Comparison of ENCODE assay signal across 1 cellular context in the genomic region with DNA sequence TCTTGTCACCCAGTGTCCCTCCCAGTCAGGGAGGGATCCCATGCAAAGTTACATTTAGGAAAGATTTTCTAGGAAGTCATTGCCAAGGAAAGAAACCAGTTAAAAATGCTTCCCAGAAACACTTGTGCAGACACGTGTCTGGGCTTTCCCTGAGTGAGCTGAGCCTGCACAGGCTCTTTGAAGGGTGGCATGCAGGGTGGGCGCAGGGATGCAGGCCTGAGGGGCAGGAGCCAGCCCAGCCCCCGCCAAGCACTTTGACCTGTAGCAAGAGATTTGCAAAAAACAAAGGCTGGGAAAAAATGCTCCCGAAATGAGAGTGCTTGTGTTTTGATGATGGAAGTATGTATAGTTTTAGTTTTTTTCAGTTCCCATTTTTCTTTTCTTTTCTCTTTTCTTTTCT.
TF ChIP-seq lines count a peak whose summit lies in the region.

No MANE protein-coding gene starts in this region.

TF ChIP-seq in GM23338, 12 proteins besides CTCF, POLR2A, EP300 and RAD21 (continued from another document):
- TF ChIP-seq, protein P1, sequence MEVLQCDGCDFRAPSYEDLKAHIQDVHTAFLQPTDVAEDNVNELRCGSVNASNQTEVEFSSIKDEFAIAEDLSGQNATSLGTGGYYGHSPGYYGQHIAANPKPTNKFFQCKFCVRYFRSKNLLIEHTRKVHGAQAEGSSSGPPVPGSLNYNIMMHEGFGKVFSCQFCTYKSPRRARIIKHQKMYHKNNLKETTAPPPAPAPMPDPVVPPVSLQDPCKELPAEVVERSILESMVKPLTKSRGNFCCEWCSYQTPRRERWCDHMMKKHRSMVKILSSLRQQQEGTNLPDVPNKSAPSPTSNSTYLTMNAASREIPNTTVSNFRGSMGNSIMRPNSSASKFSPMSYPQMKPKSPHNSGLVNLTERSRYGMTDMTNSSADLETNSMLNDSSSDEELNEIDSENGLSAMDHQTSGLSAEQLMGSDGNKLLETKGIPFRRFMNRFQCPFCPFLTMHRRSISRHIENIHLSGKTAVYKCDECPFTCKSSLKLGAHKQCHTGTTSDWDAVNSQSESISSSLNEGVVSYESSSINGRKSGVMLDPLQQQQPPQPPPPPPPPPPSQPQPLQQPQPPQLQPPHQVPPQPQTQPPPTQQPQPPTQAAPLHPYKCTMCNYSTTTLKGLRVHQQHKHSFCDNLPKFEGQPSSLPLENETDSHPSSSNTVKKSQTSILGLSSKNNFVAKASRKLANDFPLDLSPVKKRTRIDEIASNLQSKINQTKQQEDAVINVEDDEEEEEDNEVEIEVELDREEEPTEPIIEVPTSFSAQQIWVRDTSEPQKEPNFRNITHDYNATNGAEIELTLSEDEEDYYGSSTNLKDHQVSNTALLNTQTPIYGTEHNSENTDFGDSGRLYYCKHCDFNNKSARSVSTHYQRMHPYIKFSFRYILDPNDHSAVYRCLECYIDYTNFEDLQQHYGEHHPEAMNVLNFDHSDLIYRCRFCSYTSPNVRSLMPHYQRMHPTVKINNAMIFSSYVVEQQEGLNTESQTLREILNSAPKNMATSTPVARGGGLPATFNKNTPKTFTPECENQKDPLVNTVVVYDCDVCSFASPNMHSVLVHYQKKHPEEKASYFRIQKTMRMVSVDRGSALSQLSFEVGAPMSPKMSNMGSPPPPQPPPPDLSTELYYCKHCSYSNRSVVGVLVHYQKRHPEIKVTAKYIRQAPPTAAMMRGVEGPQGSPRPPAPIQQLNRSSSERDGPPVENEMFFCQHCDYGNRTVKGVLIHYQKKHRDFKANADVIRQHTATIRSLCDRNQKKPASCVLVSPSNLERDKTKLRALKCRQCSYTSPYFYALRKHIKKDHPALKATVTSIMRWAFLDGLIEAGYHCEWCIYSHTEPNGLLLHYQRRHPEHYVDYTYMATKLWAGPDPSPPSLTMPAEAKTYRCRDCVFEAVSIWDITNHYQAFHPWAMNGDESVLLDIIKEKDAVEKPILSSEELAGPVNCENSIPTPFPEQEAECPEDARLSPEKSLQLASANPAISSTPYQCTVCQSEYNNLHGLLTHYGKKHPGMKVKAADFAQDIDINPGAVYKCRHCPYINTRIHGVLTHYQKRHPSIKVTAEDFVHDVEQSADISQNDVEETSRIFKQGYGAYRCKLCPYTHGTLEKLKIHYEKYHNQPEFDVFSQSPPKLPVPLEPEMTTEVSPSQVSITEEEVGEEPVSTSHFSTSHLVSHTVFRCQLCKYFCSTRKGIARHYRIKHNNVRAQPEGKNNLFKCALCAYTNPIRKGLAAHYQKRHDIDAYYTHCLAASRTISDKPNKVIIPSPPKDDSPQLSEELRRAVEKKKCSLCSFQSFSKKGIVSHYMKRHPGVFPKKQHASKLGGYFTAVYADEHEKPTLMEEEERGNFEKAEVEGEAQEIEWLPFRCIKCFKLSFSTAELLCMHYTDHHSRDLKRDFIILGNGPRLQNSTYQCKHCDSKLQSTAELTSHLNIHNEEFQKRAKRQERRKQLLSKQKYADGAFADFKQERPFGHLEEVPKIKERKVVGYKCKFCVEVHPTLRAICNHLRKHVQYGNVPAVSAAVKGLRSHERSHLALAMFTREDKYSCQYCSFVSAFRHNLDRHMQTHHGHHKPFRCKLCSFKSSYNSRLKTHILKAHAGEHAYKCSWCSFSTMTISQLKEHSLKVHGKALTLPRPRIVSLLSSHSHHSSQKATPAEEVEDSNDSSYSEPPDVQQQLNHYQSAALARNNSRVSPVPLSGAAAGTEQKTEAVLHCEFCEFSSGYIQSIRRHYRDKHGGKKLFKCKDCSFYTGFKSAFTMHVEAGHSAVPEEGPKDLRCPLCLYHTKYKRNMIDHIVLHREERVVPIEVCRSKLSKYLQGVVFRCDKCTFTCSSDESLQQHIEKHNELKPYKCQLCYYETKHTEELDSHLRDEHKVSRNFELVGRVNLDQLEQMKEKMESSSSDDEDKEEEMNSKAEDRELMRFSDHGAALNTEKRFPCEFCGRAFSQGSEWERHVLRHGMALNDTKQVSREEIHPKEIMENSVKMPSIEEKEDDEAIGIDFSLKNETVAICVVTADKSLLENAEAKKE (CRISPR knock-in tag; IDR thresholded peaks at IDR 0.05), result no peak
- TF ChIP-seq, protein P2, sequence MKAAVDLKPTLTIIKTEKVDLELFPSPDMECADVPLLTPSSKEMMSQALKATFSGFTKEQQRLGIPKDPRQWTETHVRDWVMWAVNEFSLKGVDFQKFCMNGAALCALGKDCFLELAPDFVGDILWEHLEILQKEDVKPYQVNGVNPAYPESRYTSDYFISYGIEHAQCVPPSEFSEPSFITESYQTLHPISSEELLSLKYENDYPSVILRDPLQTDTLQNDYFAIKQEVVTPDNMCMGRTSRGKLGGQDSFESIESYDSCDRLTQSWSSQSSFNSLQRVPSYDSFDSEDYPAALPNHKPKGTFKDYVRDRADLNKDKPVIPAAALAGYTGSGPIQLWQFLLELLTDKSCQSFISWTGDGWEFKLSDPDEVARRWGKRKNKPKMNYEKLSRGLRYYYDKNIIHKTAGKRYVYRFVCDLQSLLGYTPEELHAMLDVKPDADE (IDR thresholded peaks at IDR 0.05), result no peak
- TF ChIP-seq EZH2phosphoT487 (IDR thresholded peaks at IDR 0.05; ENCODE audit: unreplicated experiment), result no peak
- no peak for TF ChIP-seq ZNF331 (CRISPR knock-in tag; IDR thresholded peaks at IDR 0.05; ENCODE audit: low read depth)
- TF ChIP-seq, protein P3, sequence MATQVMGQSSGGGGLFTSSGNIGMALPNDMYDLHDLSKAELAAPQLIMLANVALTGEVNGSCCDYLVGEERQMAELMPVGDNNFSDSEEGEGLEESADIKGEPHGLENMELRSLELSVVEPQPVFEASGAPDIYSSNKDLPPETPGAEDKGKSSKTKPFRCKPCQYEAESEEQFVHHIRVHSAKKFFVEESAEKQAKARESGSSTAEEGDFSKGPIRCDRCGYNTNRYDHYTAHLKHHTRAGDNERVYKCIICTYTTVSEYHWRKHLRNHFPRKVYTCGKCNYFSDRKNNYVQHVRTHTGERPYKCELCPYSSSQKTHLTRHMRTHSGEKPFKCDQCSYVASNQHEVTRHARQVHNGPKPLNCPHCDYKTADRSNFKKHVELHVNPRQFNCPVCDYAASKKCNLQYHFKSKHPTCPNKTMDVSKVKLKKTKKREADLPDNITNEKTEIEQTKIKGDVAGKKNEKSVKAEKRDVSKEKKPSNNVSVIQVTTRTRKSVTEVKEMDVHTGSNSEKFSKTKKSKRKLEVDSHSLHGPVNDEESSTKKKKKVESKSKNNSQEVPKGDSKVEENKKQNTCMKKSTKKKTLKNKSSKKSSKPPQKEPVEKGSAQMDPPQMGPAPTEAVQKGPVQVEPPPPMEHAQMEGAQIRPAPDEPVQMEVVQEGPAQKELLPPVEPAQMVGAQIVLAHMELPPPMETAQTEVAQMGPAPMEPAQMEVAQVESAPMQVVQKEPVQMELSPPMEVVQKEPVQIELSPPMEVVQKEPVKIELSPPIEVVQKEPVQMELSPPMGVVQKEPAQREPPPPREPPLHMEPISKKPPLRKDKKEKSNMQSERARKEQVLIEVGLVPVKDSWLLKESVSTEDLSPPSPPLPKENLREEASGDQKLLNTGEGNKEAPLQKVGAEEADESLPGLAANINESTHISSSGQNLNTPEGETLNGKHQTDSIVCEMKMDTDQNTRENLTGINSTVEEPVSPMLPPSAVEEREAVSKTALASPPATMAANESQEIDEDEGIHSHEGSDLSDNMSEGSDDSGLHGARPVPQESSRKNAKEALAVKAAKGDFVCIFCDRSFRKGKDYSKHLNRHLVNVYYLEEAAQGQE (IDR thresholded peaks at IDR 0.05; ENCODE audit: unreplicated experiment), result no peak
- no peak for TF ChIP-seq CREB1 (CRISPR knock-in tag; IDR thresholded peaks at IDR 0.05; ENCODE audit: low read depth)
- no peak for TF ChIP-seq NANOG (IDR thresholded peaks at IDR 0.05; ENCODE audit: borderline replicate concordance)
- TF ChIP-seq ZNF114 (CRISPR knock-in tag; IDR thresholded peaks at IDR 0.05), result no peak
- TF ChIP-seq POLR2AphosphoS5 (IDR thresholded peaks at IDR 0.05; ENCODE audit: low read depth), result no peak
